In the genomic region with DNA sequence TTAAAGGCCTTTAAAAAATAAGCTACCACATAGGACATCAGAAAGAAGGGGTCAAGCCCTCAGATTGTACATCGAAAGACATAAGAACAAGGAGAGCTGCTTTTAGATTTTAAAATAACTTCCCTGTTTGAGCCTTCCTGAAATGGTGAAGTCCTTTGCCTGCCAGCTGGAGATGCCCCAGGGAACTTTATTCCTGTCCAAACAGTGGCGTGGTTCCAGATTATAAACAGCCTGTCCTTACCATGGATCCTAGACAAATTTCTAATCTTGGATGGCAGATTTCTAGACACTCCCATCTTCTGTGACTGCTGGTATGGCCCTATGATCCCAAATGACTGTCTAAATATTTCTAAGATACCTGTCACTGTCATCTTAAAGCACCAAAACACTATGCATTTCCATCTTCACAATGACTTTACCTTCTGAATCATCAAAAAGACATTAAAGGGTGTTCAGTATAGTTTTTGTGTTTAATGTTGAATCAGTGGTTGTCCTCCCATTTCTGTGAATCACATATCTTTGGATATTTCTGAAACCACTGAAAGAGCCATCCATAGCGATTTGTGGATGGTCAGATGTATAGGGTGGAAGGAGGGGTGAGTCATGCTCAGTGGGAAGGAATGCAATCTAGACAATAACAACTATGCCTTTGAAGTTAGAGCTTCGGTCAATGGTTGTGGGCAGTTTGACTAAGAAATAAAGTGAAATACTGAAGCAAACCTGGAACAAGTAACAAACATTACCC, we compare ENCODE assay signal across 11 cellular contexts. TPM values are rescaled to one million over a fixed set of nuclear protein-coding genes. Genes with fewer than 3 reads are reported as not detected.
DNase-seq lines count a peak whose midpoint lies in the region; ATAC-seq and TF ChIP-seq lines count a peak whose summit lies in the region.
"Had no signal": no experiment of that assay in that cellular context is flagged by ENCODE, and none has a peak within 500 bp of the region (broad histone marks: within the 10 kb centered on the region; RNA-seq: fewer than 3 reads in every experiment).

No MANE protein-coding gene starts in this region.

- POLR2A ChIA-PET in RWPE1 (lab: Yijun Ruan, JAX; ENCODE audit: low non-redundant PET) = no interaction called here

- no peaks in the 10 kb centered on the region for H3K27me3 ChIP-seq in neuronal stem cell (ENCODE audit: control insufficient read depth in 3 of 3, insufficient read depth in 3 of 3, low read depth in 1 of 3, low read length in 3 of 3)

- H2BK12ac ChIP-seq in neuronal stem cell (ENCODE audit: low read length) = peak overlapping the region; percentile 63

- no peak overlapping the region for H3K9ac ChIP-seq in neuronal stem cell (ENCODE audit: low read depth, low read length, poor library complexity)

- H3K9me3 Mint-ChIP-seq in stimulated activated memory B cell treated with anti-CD40 and anti-IgM and Interleukin-4, amounts not matched to agents 10 μg/mL and 1 μg/mL and 100 μg/mL, for 72 hours = no peaks in the 10 kb centered on the region

- TF ChIP-seq CTCF in RWPE1 (conservative IDR thresholded peaks at IDR 0.05; ENCODE audit: low read depth) = no peak
- no peak for TF ChIP-seq CTCF in fibroblast of pulmonary artery (IDR thresholded peaks at IDR 0.05; ENCODE audit: low read length, missing control alignments)

- H3K4ac ChIP-seq in neuronal stem cell (ENCODE audit: low read length) = no peak overlapping the region

- peak overlapping the region; percentile 35 for H4K91ac ChIP-seq in neuronal stem cell (ENCODE audit: low read depth, low read length, poor library complexity)

- CTCF ChIA-PET in RWPE1 (lab: Yijun Ruan, JAX) = no interaction called here

- H3K27ac Mint-ChIP-seq in stimulated activated memory B cell treated with anti-CD40 and anti-IgM and Interleukin-4, amounts not matched to agents 10 μg/mL and 1 μg/mL and 100 μg/mL, for 72 hours = no peak overlapping the region

- no peak overlapping the region for H3K27ac ChIP-seq in RWPE1
- H3K27ac ChIP-seq in neuronal stem cell (replicated peaks; ENCODE audit: low read length) = peak overlapping the region; percentile 44
- H3K27ac ChIP-seq: left lung had no signal

- no peak overlapping the region for H3K14ac ChIP-seq in neuronal stem cell (ENCODE audit: low read length)

- no peaks in the 10 kb centered on the region for H3K36me3 Mint-ChIP-seq in stimulated activated memory B cell treated with anti-CD40 and anti-IgM and Interleukin-4, amounts not matched to agents 10 μg/mL and 1 μg/mL and 100 μg/mL, for 72 hours

- DNase-seq in HCEC 1CT (peak; percentile 33), RWPE1 (ENCODE audit: low spot score) (peak; percentile 42), fibroblast of pulmonary artery (ENCODE audit: low read depth) (peak; percentile 57), neuronal stem cell (ENCODE audit: low spot score) (no peak)
- DNase-seq: left lung, NCI-H1694 treated with DMSO at 0.1 percent for 48 hours, small intestine had no signal

- H3K4me2 ChIP-seq in neuronal stem cell (ENCODE audit: insufficient read depth, low read length, poor library complexity, severe bottlenecking) = no peak overlapping the region

- peaks cover 39% of the 10 kb centered on the region for H3K27me3 Mint-ChIP-seq in stimulated activated memory B cell treated with anti-CD40 and anti-IgM and Interleukin-4, amounts not matched to agents 10 μg/mL and 1 μg/mL and 100 μg/mL, for 72 hours

- H3K4me3 ChIP-seq in fibroblast of pulmonary artery (replicated peaks; ENCODE audit: low read depth, low read length) (no peak overlapping the region), neuronal stem cell (ENCODE audit: low read length in 2 of 2) (no peak overlapping the region)
- H3K4me3 ChIP-seq: left lung had no signal

- H2AFZ ChIP-seq in neuronal stem cell (ENCODE audit: low read length) = no peak overlapping the region

- H2BK15ac ChIP-seq in neuronal stem cell (ENCODE audit: low read length) = no peak overlapping the region

- peaks cover 32 to 54% of the 10 kb centered on the region in 2 donors for H3K4me1 ChIP-seq in neuronal stem cell (ENCODE audit: control insufficient read depth in 2 of 2, insufficient read depth in 1 of 2, low read depth in 1 of 2, low read length in 2 of 2)

- H3K4me1 Mint-ChIP-seq in stimulated activated memory B cell treated with anti-CD40 and anti-IgM and Interleukin-4, amounts not matched to agents 10 μg/mL and 1 μg/mL and 100 μg/mL, for 72 hours = peaks cover 10% of the 10 kb centered on the region

- H2BK5ac ChIP-seq in neuronal stem cell (ENCODE audit: low read length) = no peak overlapping the region

- WGBS in neuronal stem cell (ENCODE audit: extremely low coverage in 2 of 2, insufficient read length in 2 of 2, insufficient replicate concordance in 1 of 2), 2 donors = no CpG with 5 or more reads among the region's 4 CpGs

- H3K9me3 ChIP-seq in neuronal stem cell (replicated peaks in 1 of 2; ENCODE audit: control insufficient read depth in 2 of 2, insufficient read depth in 1 of 2, low read depth in 1 of 2, low read length in 2 of 2) = no peaks in the 10 kb centered on the region
- H3K9me3 ChIP-seq: left lung had no signal

- no peak overlapping the region for H3K18ac ChIP-seq in neuronal stem cell (ENCODE audit: low read length)

- H3K4me3 Mint-ChIP-seq in stimulated activated memory B cell treated with anti-CD40 and anti-IgM and Interleukin-4, amounts not matched to agents 10 μg/mL and 1 μg/mL and 100 μg/mL, for 72 hours = no peak overlapping the region

- H2AK5ac ChIP-seq in neuronal stem cell (ENCODE audit: low read depth, low read length) = no peak overlapping the region

- no peak overlapping the region for H3K23ac ChIP-seq in neuronal stem cell (ENCODE audit: low read depth, low read length, poor library complexity)

- no peak overlapping the region for H4K8ac ChIP-seq in neuronal stem cell (ENCODE audit: low read depth, low read length)

- ATAC-seq in HG03565 (IDR thresholded peaks at IDR 0.05; ENCODE audit: unreplicated experiment) (no peak), GM18909 (IDR thresholded peaks at IDR 0.05; ENCODE audit: poor library complexity, unreplicated experiment) (no peak), HG02884 (IDR thresholded peaks at IDR 0.05; ENCODE audit: unreplicated experiment) (no peak)
- no peak for ATAC-seq in stimulated activated memory B cell treated with anti-CD40 and anti-IgM and Interleukin-4, amounts not matched to agents 10 μg/mL and 1 μg/mL and 100 μg/mL, for 72 hours
- ATAC-seq: left lung had no signal

- peaks cover 2 to 13% of the 10 kb centered on the region in 2 donors for H3K36me3 ChIP-seq in neuronal stem cell (replicated peaks in 1 of 2; ENCODE audit: control insufficient read depth in 2 of 2, insufficient read depth in 2 of 2, low read length in 2 of 2)
- H3K36me3 ChIP-seq: left lung had no signal

- H3K79me1 ChIP-seq in neuronal stem cell (ENCODE audit: low read depth, low read length) = no peaks in the 10 kb centered on the region

- no peak overlapping the region for H2BK120ac ChIP-seq in neuronal stem cell (ENCODE audit: low read depth, low read length)

RNA-seq across cellular contexts. Expression of gene ILDR2, which starts 23.2 kb away (rescaled TPM):
- 39.1 TPM for polyA plus RNA-seq in neuronal stem cell (2013, experiment 1 of 2)
- polyA plus RNA-seq in neuronal stem cell (2013, experiment 2 of 2) = 39.6 TPM

RNA-seq across cellular contexts. Expression of gene MAEL, which starts 36.9 kb away (rescaled TPM):
- 0.57 TPM for polyA plus RNA-seq in neuronal stem cell (2013, experiment 1 of 2)
- 0.51 TPM for polyA plus RNA-seq in neuronal stem cell (2013, experiment 2 of 2)
